8 cellular contexts compared by ENCODE assay signal in genomic region chr10:133373104-133373624, GRCh38. TPM values are rescaled to one million over a fixed set of nuclear protein-coding genes. Genes with fewer than 3 reads are reported as not detected.
DNase-seq lines count a peak whose midpoint lies in the region; ATAC-seq and TF ChIP-seq lines count a peak whose summit lies in the region.

TSS of gene ECHS1 (minus strand) at chr10:133373354. CDS start at chr10:133373333, 21 bp downstream.

- H3K27me3 ChIP-seq in GM06990 (replicated peaks; ENCODE audit: control insufficient read depth, insufficient read depth, low read length) (no peaks in the 10 kb centered on the region), osteoblast (ENCODE audit: insufficient read depth, low read length) (no peaks in the 10 kb centered on the region), testis (no peaks in the 10 kb centered on the region)

- no peak for TF ChIP-seq CTCF in GM06990 (IDR thresholded peaks at IDR 0.05; ENCODE audit: insufficient read depth, low read length, poor library complexity, severe bottlenecking)
- no peak for TF ChIP-seq CTCF in osteoblast (IDR thresholded peaks at IDR 0.05; ENCODE audit: extremely low read depth, low read depth, low read length)
- TF ChIP-seq CTCF in testis (IDR thresholded peaks at IDR 0.05) = no peak

- H3K36me3 Mint-ChIP-seq in activated naive CD4-positive, alpha-beta T cell treated with anti-CD3 and anti-CD28 coated beads, Interleukin-2, amount 50 U/mL, for 72 hours = peaks cover 0 to under 1% of the 10 kb centered on the region in 2 donors

- H3K27ac Mint-ChIP-seq in activated naive CD4-positive, alpha-beta T cell treated with anti-CD3 and anti-CD28 coated beads, Interleukin-2, amount 50 U/mL, for 72 hours = peak within 1 kb of the TSS; percentile 74 to 89

- H3K27ac ChIP-seq in osteoblast (ENCODE audit: low read depth, low read length) (no peak within 1 kb of the TSS), testis (peak within 1 kb of the TSS in 1 of 2 donors; percentile 89)

- DNase-seq in GM06990 (ENCODE audit: extremely low read depth, insufficient read length) (peak; percentile 94), NCI-H1092 (lab: John Stamatoyannopoulos, UW) (peak; percentile 88), SKM-1 (lab: John Stamatoyannopoulos, UW; ENCODE audit: unreplicated experiment) (peak; percentile 67), glomerular visceral epithelial cell (ENCODE audit: extremely low spot score) (peak; percentile 92), osteoblast (ENCODE audit: insufficient read length, low spot score, missing footprints) (peak; percentile 100), testis (peak; percentile 96)
- DNase-seq in activated naive CD4-positive, alpha-beta T cell treated with anti-CD3 and anti-CD28 coated beads, Interleukin-2, amount 50 U/mL, for 72 hours (ENCODE audit: low spot score in 2 of 2) = peak; percentile 96 to 99

- H3K36me3 ChIP-seq in GM06990 (ENCODE audit: control insufficient read depth, insufficient read depth, low read length) = peaks cover 10% of the 10 kb centered on the region
- peaks cover 20% of the 10 kb centered on the region for H3K36me3 ChIP-seq in osteoblast (ENCODE audit: insufficient read depth, low read length)
- no peaks in the 10 kb centered on the region for H3K36me3 ChIP-seq in testis (ENCODE audit: low read depth, missing control alignments)

- peak within 1 kb of the TSS; percentile 79 for H3K4me2 ChIP-seq in osteoblast (ENCODE audit: insufficient read depth, low read length)

- H3K9me3 ChIP-seq in osteoblast (ENCODE audit: low read depth, low read length) = no peaks in the 10 kb centered on the region
- H3K9me3 ChIP-seq in testis = no peaks in the 10 kb centered on the region

- TF ChIP-seq POLR2A in testis (IDR thresholded peaks at IDR 0.05) = peak; percentile 9

- no peaks in the 10 kb centered on the region for H3K9me3 Mint-ChIP-seq in activated naive CD4-positive, alpha-beta T cell treated with anti-CD3 and anti-CD28 coated beads, Interleukin-2, amount 50 U/mL, for 72 hours

- 0 to 1% methylated on average over 11 to 47 of the region's 57 CpGs for WGBS in testis, 2 donors

- ATAC-seq in HG02610 (IDR thresholded peaks at IDR 0.05; ENCODE audit: unreplicated experiment) = peak; percentile 93
- ATAC-seq in activated naive CD4-positive, alpha-beta T cell treated with anti-CD3 and anti-CD28 coated beads, Interleukin-2, amount 50 U/mL, for 72 hours = peak; percentile 99

- H3K4me3 ChIP-seq in GM06990 (replicated peaks; ENCODE audit: low read depth, low read length) = peak within 1 kb of the TSS; percentile 94
- peak within 1 kb of the TSS; percentile 82 for H3K4me3 ChIP-seq in osteoblast (ENCODE audit: insufficient read depth, low read length)
- H3K4me3 ChIP-seq in testis = peak within 1 kb of the TSS; percentile 73 to 81

- peaks cover 3% of the 10 kb centered on the region for H4K20me1 ChIP-seq in osteoblast (ENCODE audit: insufficient read depth, low read length)

- peaks cover 4% of the 10 kb centered on the region for H3K79me2 ChIP-seq in osteoblast (ENCODE audit: insufficient read depth, low read length)

- H3K4me1 ChIP-seq in osteoblast (ENCODE audit: insufficient read depth, low read length) = peaks cover 5% of the 10 kb centered on the region
- peaks cover 12% of the 10 kb centered on the region for H3K4me1 ChIP-seq in testis

- intact Hi-C loops in testis (cut with DNase I; ENCODE audit: low total_unique reads) = no loop called here

- H2AFZ ChIP-seq in osteoblast (ENCODE audit: low read length) = no peak within 1 kb of the TSS

RNA-seq across cellular contexts. Expression of gene ECHS1, which starts in this region (rescaled TPM):
- total RNA-seq in activated naive CD4-positive, alpha-beta T cell treated with anti-CD3 and anti-CD28 coated beads, Interleukin-2, amount 50 U/mL, for 72 hours = 10 to 100 TPM; 58.5 to 86.0 TPM
- total RNA-seq in osteoblast = 55.4 and 56.1 TPM in 2 replicates
- total RNA-seq in testis = 100 to 1,000 TPM; 104 to 118 TPM
- polyA plus RNA-seq in testis (ENCODE audit: insufficient read depth, low read depth, low replicate concordance) = 118 TPM
